In the genomic region with DNA sequence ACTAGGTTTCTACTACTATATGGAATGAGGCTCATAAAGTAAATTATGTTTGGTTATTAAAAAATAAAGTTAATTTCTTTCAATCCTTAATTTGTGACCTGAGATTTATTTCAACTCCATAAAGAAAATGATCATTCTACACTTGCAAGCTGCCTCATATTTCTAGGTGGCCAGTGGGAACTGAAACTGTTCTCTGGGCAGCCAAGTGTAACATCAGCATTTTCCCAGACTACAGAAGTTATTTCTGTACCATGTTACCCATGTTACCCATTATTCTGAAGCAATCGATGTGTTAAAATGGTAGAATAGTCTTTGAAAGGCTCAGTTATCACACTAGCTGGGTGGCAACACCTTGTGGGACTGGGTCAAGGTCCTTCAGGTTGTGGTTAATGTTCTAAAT, we compare ENCODE assay signal across 16 cellular contexts.
"Had no signal": no experiment of that assay in that cellular context is flagged by ENCODE, and none has a peak within 500 bp of the region (broad histone marks: within the 10 kb centered on the region; RNA-seq: fewer than 3 reads in every experiment).

No MANE protein-coding gene starts in this region.

- ATAC-seq: activated CD8-positive, alpha-beta T cell treated with anti-CD3 and anti-CD28 coated beads, Interleukin-2, amount 10 ng/mL, durations not matched to agents 7 days and 5 days; activated naive CD8-positive, alpha-beta T cell treated with anti-CD3 and anti-CD28 coated beads, Interleukin-2, amount 50 U/mL, for 24 hours; left cardiac atrium; lower lobe of right lung; mucosa of descending colon; natural killer cell; right cardiac atrium; stimulated activated effector memory CD8-positive, alpha-beta T cell treated with anti-CD3 and anti-CD28 coated beads, Interleukin-12 subunit alpha, Interleukin-12 subunit beta, amount 100 ng/mL, for 72 hours had no signal

- H3K27me3 ChIP-seq: cardiac muscle cell, esophagus squamous epithelium, transverse colon had no signal

- H3K9me3 ChIP-seq: esophagus squamous epithelium, lower lobe of right lung, mucosa of descending colon, transverse colon had no signal

- H3K4me1 ChIP-seq: lower lobe of right lung, transverse colon had no signal

- H3K4me2 ChIP-seq: smooth muscle cell had no signal

- H3K36me3 ChIP-seq: cardiac muscle cell, esophagus squamous epithelium, lower lobe of right lung, transverse colon had no signal

- H3K4me3 ChIP-seq: cardiac muscle cell, esophagus squamous epithelium, lower lobe of right lung, mucosa of descending colon, smooth muscle cell, transverse colon had no signal

- DNase-seq: activated CD8-positive, alpha-beta memory T cell treated with anti-CD3 and anti-CD28 coated beads, Interleukin-2, amount 50 U/mL, for 48 hours; activated CD8-positive, alpha-beta T cell treated with anti-CD3 and anti-CD28 coated beads, Interleukin-2, amount 10 ng/mL, durations not matched to agents 7 days and 5 days; activated naive CD4-positive, alpha-beta T cell treated with Interleukin-2 at 50 U/mL for 16 hours; activated naive CD8-positive, alpha-beta T cell treated with anti-CD3 and anti-CD28 coated beads, Interleukin-2, amount 50 U/mL, for 24 hours; esophagus squamous epithelium; foreskin fibroblast; left cardiac atrium; lower lobe of right lung; mucosa of descending colon; natural killer cell; right cardiac atrium; T-helper 9 cell; transverse colon had no signal

- H3K27ac ChIP-seq: cardiac muscle cell, esophagus squamous epithelium, lower lobe of right lung, transverse colon had no signal
